In the genomic region with DNA sequence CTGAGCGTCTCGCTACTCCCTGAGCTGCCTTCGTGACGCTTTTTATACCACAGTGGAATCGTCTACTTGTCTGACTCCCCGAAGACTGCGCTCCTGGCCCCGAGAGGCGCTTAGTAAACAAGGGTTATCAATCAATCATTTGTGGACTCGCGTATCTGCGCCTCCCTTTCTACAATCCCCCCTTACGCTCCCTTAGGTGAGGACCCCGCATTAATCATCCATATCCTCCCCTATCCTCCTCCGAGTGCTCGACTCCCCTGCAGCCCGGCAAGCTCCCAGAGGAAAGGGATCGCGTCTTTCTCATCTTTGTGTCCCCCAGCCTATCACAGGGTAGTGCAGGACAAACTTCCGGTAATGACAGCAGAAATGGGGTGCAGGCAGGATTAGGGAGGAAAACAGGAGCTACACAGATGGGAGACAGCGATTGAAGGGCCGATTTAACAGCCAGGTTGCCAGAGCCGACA, we compare ENCODE assay signal across 1 cellular context.
TF ChIP-seq lines count a peak whose summit lies in the region.

No MANE protein-coding gene starts in this region.

TF ChIP-seq in GM12878, 131 proteins besides CTCF, POLR2A, EP300 and RAD21:
- TF ChIP-seq GABPA (IDR thresholded peaks at IDR 0.05; ENCODE audit: low read depth) (0 out of 2 replicates have a peak, but pooled peaks have one; percentile 33), SMARCA5 (IDR thresholded peaks at IDR 0.05) (no peak), PKNOX1 (IDR thresholded peaks at IDR 0.05) (peak; percentile 61), PAX8 (IDR thresholded peaks at IDR 0.05) (no peak), BACH1 (IDR thresholded peaks at IDR 0.05; ENCODE audit: borderline replicate concordance) (no peak), SUPT20H (IDR thresholded peaks at IDR 0.05; ENCODE audit: borderline replicate concordance, control insufficient read depth, low read depth, low read length) (no peak), BRCA1 (IDR thresholded peaks at IDR 0.05; ENCODE audit: low read depth, low read length) (no peak), JUND (IDR thresholded peaks at IDR 0.05; ENCODE audit: low read depth, low read length) (no peak), TCF7 (IDR thresholded peaks at IDR 0.05; ENCODE audit: borderline replicate concordance) (no peak), USF2 (IDR thresholded peaks at IDR 0.05; ENCODE audit: borderline replicate concordance, low read depth, low read length) (no peak), POLR2AphosphoS2 (IDR thresholded peaks at IDR 0.05; ENCODE audit: low read depth, low read length) (no peak), RFX5 (IDR thresholded peaks at IDR 0.05; ENCODE audit: low read depth, low read length) (no peak; the same call in 1 of the 2 replicates), TARDBP (IDR thresholded peaks at IDR 0.05; ENCODE audit: borderline replicate concordance) (no peak), SRF (IDR thresholded peaks at IDR 0.05; ENCODE audit: low read depth in 2 of 2, low read length in 2 of 2) (no peak), MYB (IDR thresholded peaks at IDR 0.05; ENCODE audit: borderline replicate concordance, low read depth, low read length) (no peak), ZBTB40 (IDR thresholded peaks at IDR 0.05; ENCODE audit: borderline replicate concordance) (no peak), EED (IDR thresholded peaks at IDR 0.05; ENCODE audit: low read depth) (0 out of 2 replicates have a peak, but pooled peaks have one; percentile 46)
- TF ChIP-seq, protein P1, sequence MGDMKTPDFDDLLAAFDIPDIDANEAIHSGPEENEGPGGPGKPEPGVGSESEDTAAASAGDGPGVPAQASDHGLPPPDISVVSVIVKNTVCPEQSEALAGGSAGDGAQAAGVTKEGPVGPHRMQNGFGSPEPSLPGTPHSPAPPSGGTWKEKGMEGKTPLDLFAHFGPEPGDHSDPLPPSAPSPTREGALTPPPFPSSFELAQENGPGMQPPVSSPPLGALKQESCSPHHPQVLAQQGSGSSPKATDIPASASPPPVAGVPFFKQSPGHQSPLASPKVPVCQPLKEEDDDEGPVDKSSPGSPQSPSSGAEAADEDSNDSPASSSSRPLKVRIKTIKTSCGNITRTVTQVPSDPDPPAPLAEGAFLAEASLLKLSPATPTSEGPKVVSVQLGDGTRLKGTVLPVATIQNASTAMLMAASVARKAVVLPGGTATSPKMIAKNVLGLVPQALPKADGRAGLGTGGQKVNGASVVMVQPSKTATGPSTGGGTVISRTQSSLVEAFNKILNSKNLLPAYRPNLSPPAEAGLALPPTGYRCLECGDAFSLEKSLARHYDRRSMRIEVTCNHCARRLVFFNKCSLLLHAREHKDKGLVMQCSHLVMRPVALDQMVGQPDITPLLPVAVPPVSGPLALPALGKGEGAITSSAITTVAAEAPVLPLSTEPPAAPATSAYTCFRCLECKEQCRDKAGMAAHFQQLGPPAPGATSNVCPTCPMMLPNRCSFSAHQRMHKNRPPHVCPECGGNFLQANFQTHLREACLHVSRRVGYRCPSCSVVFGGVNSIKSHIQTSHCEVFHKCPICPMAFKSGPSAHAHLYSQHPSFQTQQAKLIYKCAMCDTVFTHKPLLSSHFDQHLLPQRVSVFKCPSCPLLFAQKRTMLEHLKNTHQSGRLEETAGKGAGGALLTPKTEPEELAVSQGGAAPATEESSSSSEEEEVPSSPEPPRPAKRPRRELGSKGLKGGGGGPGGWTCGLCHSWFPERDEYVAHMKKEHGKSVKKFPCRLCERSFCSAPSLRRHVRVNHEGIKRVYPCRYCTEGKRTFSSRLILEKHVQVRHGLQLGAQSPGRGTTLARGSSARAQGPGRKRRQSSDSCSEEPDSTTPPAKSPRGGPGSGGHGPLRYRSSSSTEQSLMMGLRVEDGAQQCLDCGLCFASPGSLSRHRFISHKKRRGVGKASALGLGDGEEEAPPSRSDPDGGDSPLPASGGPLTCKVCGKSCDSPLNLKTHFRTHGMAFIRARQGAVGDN (IDR thresholded peaks at IDR 0.05), result no peak
- TF ChIP-seq, protein P2, sequence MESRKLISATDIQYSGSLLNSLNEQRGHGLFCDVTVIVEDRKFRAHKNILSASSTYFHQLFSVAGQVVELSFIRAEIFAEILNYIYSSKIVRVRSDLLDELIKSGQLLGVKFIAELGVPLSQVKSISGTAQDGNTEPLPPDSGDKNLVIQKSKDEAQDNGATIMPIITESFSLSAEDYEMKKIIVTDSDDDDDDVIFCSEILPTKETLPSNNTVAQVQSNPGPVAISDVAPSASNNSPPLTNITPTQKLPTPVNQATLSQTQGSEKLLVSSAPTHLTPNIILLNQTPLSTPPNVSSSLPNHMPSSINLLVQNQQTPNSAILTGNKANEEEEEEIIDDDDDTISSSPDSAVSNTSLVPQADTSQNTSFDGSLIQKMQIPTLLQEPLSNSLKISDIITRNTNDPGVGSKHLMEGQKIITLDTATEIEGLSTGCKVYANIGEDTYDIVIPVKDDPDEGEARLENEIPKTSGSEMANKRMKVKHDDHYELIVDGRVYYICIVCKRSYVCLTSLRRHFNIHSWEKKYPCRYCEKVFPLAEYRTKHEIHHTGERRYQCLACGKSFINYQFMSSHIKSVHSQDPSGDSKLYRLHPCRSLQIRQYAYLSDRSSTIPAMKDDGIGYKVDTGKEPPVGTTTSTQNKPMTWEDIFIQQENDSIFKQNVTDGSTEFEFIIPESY (IDR thresholded peaks at IDR 0.05), result no peak
- TF ChIP-seq, protein P3, sequence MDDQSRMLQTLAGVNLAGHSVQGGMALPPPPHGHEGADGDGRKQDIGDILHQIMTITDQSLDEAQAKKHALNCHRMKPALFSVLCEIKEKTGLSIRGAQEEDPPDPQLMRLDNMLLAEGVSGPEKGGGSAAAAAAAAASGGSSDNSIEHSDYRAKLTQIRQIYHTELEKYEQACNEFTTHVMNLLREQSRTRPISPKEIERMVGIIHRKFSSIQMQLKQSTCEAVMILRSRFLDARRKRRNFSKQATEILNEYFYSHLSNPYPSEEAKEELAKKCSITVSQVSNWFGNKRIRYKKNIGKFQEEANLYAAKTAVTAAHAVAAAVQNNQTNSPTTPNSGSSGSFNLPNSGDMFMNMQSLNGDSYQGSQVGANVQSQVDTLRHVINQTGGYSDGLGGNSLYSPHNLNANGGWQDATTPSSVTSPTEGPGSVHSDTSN (IDR thresholded peaks at IDR 0.05; ENCODE audit: insufficient replicate concordance, low read depth, low read length), result peak; percentile 13
- TF ChIP-seq, protein P4, sequence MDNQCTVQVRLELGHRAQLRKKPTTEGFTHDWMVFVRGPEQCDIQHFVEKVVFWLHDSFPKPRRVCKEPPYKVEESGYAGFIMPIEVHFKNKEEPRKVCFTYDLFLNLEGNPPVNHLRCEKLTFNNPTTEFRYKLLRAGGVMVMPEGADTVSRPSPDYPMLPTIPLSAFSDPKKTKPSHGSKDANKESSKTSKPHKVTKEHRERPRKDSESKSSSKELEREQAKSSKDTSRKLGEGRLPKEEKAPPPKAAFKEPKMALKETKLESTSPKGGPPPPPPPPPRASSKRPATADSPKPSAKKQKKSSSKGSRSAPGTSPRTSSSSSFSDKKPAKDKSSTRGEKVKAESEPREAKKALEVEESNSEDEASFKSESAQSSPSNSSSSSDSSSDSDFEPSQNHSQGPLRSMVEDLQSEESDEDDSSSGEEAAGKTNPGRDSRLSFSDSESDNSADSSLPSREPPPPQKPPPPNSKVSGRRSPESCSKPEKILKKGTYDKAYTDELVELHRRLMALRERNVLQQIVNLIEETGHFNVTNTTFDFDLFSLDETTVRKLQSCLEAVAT (IDR thresholded peaks at IDR 0.05), result no peak
